ENCODE assay signal across 8 cellular contexts in genomic region chr19:45863840-45864628, GRCh38. TPM values are rescaled to one million over a fixed set of nuclear protein-coding genes. Genes with fewer than 3 reads are reported as not detected.
DNase-seq lines count a peak whose midpoint lies in the region; ATAC-seq, FAIRE-seq and TF ChIP-seq lines count a peak whose summit lies in the region.

FOXA3 (plus strand) TSS chr19:45864326; CDS start chr19:45864457, 131 bp downstream.

- POLR2A ChIA-PET in K562 (lab: Yijun Ruan, JAX): interaction anchor here (0.5 to 2.1 kb wide), 14 partner anchors 9 to 754 kb away, joined by 3 to 11 read pairs (median 4); no protein-coding TSS in a partner anchor

- TF ChIP-seq EP300 in K562 (IDR thresholded peaks at IDR 0.05; ENCODE audit: low read length): peak; percentile 24; the same call in 1 of the 2 replicates

- under 1% methylated on average over 37 of the region's 71 CpGs for WGBS in K562 (ENCODE audit: insufficient coverage, low coverage, missing lambda C conversion rate)

- H3K9me3 ChIP-seq in K562 (replicated peaks; ENCODE audit: control insufficient read depth, insufficient read depth, low read depth, low read length): no peaks in the 10 kb centered on the region
- H3K9me3 ChIP-seq in kidney (ENCODE audit: control insufficient read depth in 1 of 2, low read length in 2 of 2): no peaks in the 10 kb centered on the region

- H3K4me3 ChIP-seq in GM06990 (replicated peaks; ENCODE audit: low read depth, low read length) (peak within 1 kb of the TSS; percentile 61), K562 (peak within 1 kb of the TSS; percentile 95), kidney (ENCODE audit: low read length in 2 of 2) (peak within 1 kb of the TSS; percentile 66 to 78)

- H3K9ac ChIP-seq in K562 (ENCODE audit: insufficient read depth in 1 of 2, low read depth in 2 of 2, low read length in 2 of 2) (peak within 1 kb of the TSS; percentile 71 to 94), kidney (ENCODE audit: low read length in 2 of 2) (peak within 1 kb of the TSS in 1 of 2 donors; percentile 5)

- TF ChIP-seq CTCF in GM06990 (IDR thresholded peaks at IDR 0.05; ENCODE audit: insufficient read depth, low read length, poor library complexity, severe bottlenecking) (peak; percentile 52), K562 (IDR thresholded peaks at IDR 0.05 in 2 of 3, conservative IDR thresholded peaks at IDR 0.05 in 1 of 3; ENCODE audit: insufficient read depth in 2 of 3, low read depth in 1 of 3, low read length in 3 of 3) (peak; percentile 74 to 98 (median 90)), kidney (IDR thresholded peaks at IDR 0.05; ENCODE audit: borderline replicate concordance, extremely low read depth, insufficient read depth) (peak; percentile 62)

- CTCF ChIA-PET in K562 (lab: Yijun Ruan, JAX; ENCODE audit: low intra/inter-chr PET ratio): interaction anchor here (2.7 to 5.5 kb wide), 3 partner anchors 18 to 213 kb away, joined by 6 to 102 read pairs (median 14); partner anchors contain the start of gene IRF2BP1

- H3K36me3 ChIP-seq in GM06990 (ENCODE audit: control insufficient read depth, insufficient read depth, low read length): peaks cover 3% of the 10 kb centered on the region
- H3K36me3 ChIP-seq in K562 (ENCODE audit: control insufficient read depth, insufficient read depth, low read length): peaks cover 23% of the 10 kb centered on the region; the same call in 2 of the 3 replicates
- no peaks in the 10 kb centered on the region for H3K36me3 ChIP-seq in kidney (ENCODE audit: control insufficient read depth in 1 of 2, insufficient read depth in 2 of 2, low read length in 2 of 2)

- ATAC-seq in HG03280 (IDR thresholded peaks at IDR 0.05; ENCODE audit: unreplicated experiment) (peak; percentile 40), SK-N-SH treated with all-trans-retinoic acid at 6 μM for 48 hours (peak; percentile 65), K562 (peak; percentile 86), GM19395 (IDR thresholded peaks at IDR 0.05; ENCODE audit: unreplicated experiment) (no peak), HG02610 (IDR thresholded peaks at IDR 0.05; ENCODE audit: unreplicated experiment) (no peak)

- H3K4me1 ChIP-seq in K562 (replicated peaks in 1 of 2; ENCODE audit: control insufficient read depth in 2 of 2, insufficient read depth in 2 of 2, low read length in 2 of 2) (peaks cover 23 to 45% of the 10 kb centered on the region in 2 experiments), kidney (ENCODE audit: control insufficient read depth in 1 of 2, insufficient read depth in 1 of 2, low read depth in 1 of 2, low read length in 2 of 2) (peaks cover 0 to 10% of the 10 kb centered on the region in 2 donors)

- peak within 1 kb of the TSS; percentile 100 for H3K4me2 ChIP-seq in K562 (ENCODE audit: insufficient read depth, low read length)

- DNase-seq in GM06990 (ENCODE audit: extremely low read depth, insufficient read length): peak; percentile 73
- DNase-seq in K562 (ENCODE audit: extremely low read depth in 1 of 4, low spot score in 3 of 4): peak; percentile 92 to 96 (median 94)
- DNase-seq in kidney: peak; percentile 84
- DNase-seq in stimulated activated CD4-positive, alpha-beta T cell treated with anti-CD3 and anti-CD28 coated beads, Interleukin-2, amount 100 ng/mL, for 48 hours: peak; percentile 52 to 64

- H3K27me3 ChIP-seq in GM06990 (replicated peaks; ENCODE audit: control insufficient read depth, insufficient read depth, low read length) (peaks cover 3% of the 10 kb centered on the region), K562 (ENCODE audit: control insufficient read depth in 2 of 2, insufficient read depth in 2 of 2, low read length in 2 of 2) (no peaks in the 10 kb centered on the region)

- intact Hi-C loops in K562 (cut with micrococcal nuclease): loop anchor here (1.0 kb wide), 2 partner anchors 19 to 38 kb away; partner anchors contain the start of gene MYPOP
- intact Hi-C loops in kidney (cut with DNase I): no loop called here

- peaks cover 54% of the 10 kb centered on the region for H3K79me2 ChIP-seq in K562 (ENCODE audit: control insufficient read depth, insufficient read depth, low read length)

- TF ChIP-seq POLR2A in K562 (conservative IDR thresholded peaks at IDR 0.05): no peak; the same call in 1 of the 2 replicates

- H3K27ac ChIP-seq in K562 (ENCODE audit: extremely low read depth, low read depth, low read length) (peak within 1 kb of the TSS; percentile 48), kidney (ENCODE audit: low read depth in 2 of 2, low read length in 2 of 2) (no peak within 1 kb of the TSS)

- in situ Hi-C loops in K562 (cut with MboI): no loop called here

- H2AFZ ChIP-seq in K562 (ENCODE audit: low read depth, low read length): peak within 1 kb of the TSS; percentile 99

- BruUV-seq in K562 (replicated peaks; lab: Mats Ljungman, UMichigan): no TSS peak

- H3K9me1 ChIP-seq in K562 (ENCODE audit: control insufficient read depth, insufficient read depth, low read length): peaks cover 2% of the 10 kb centered on the region

- H4K20me1 ChIP-seq in K562 (replicated peaks; ENCODE audit: control insufficient read depth, insufficient read depth, low read length): no peaks in the 10 kb centered on the region

- FAIRE-seq in K562 (lab: Jason Lieb, UNC) (no peak), kidney (lab: Jason Lieb, UNC) (no peak)

- peak; percentile 81 to 89 for TF ChIP-seq RAD21 in K562 (CRISPR knock-in tag; conservative IDR thresholded peaks at IDR 0.05 in 1 of 2, IDR thresholded peaks at IDR 0.05 in 1 of 2)

TF ChIP-seq in SK-N-SH treated with all-trans-retinoic acid at 6 μM for 48 hours, 23 proteins besides CTCF, POLR2A, EP300 and RAD21:
- no peak for TF ChIP-seq ISL1 (CRISPR knock-in tag; IDR thresholded peaks at IDR 0.05)

TF ChIP-seq in K562, 482 proteins besides CTCF, POLR2A, EP300 and RAD21 (continues in another document):
- TF ChIP-seq NR4A1 (CRISPR knock-in tag; IDR thresholded peaks at IDR 0.05): no peak
- no peak for TF ChIP-seq NR4A1 (tag; IDR thresholded peaks at IDR 0.05)
- no peak for TF ChIP-seq TCF7 (IDR thresholded peaks at IDR 0.05; ENCODE audit: borderline replicate concordance)
- no peak for TF ChIP-seq HSF4 (CRISPR knock-in tag; IDR thresholded peaks at IDR 0.05; ENCODE audit: borderline replicate concordance)
- TF ChIP-seq HBP1 (CRISPR knock-in tag; IDR thresholded peaks at IDR 0.05): no peak
- no peak for TF ChIP-seq PBX2 (CRISPR knock-in tag; IDR thresholded peaks at IDR 0.05; ENCODE audit: low read depth)
- no peak for TF ChIP-seq PBX2 (tag; conservative IDR thresholded peaks at IDR 0.05; ENCODE audit: low read depth)
- TF ChIP-seq HDAC2 (IDR thresholded peaks at IDR 0.05): peak; percentile 99
- TF ChIP-seq PHB2 (IDR thresholded peaks at IDR 0.05; ENCODE audit: low read depth): no peak

RNA-seq across cellular contexts. Expression of gene FOXA3, which starts in this region (rescaled TPM):
- 4.9 and 12.6 TPM in 2 replicates for total RNA-seq in K562 (2011; cell fraction: chromatin; rRNA removed; ENCODE audit: low replicate concordance)
- total RNA-seq in K562 (2011; cell fraction: nucleolus; rRNA removed): 8.7 and 8.8 TPM in 2 replicates
- 7.4 and 7.8 TPM in 2 replicates for total RNA-seq in K562 (2011; cell fraction: nucleoplasm; rRNA removed)
- 5.5 and 8.9 TPM in 2 replicates for total RNA-seq in K562 (2014; rRNA removed)
- 3.3 and 3.5 TPM in 2 replicates for total RNA-seq in K562 (2014; rRNA removed; fragmentation: Illumina TruSeq; extraction: Trizol)
- total RNA-seq in K562 (2015; rRNA removed; fragmentation: Illumina TruSeq; extraction: Trizol): 3.2 and 3.5 TPM in 2 replicates
- 8.1 and 8.6 TPM in 2 replicates for total RNA-seq in K562 (2021)
- 10.7 and 15.5 TPM in 2 replicates for polyA plus RNA-seq in K562 (2011; rRNA removed)
- polyA plus RNA-seq in K562 (2011; cell fraction: cytosol; rRNA removed): 19.1 and 21.5 TPM in 2 replicates
- 8.5 and 9.2 TPM in 2 replicates for polyA plus RNA-seq in K562 (2011; cell fraction: nucleus; rRNA removed)
- 5.3 and 6.6 TPM in 2 replicates for polyA plus RNA-seq in K562 (2012)
- 4.7 and 6.1 TPM in 2 replicates for polyA plus RNA-seq in K562 (2014; fragmentation: Illumina TruSeq; extraction: Trizol)
- 1 to 10 TPM; 1.3 to 1.5 TPM for polyA plus RNA-seq in K562 (2014; fragmentation: Nextera tagmentation; extraction: Ambion mirVana)
- 5.0 and 6.7 TPM in 2 replicates for polyA plus RNA-seq in K562 (2014; rRNA removed)
- 10.7 and 18.1 TPM in 2 replicates for polyA minus RNA-seq in K562 (2011; rRNA and poly(A)+ RNA removed)
- 4.2 and 7.2 TPM in 2 replicates for polyA minus RNA-seq in K562 (2011; cell fraction: cytosol; rRNA and poly(A)+ RNA removed)
- 3.0 and 3.4 TPM in 2 replicates for polyA minus RNA-seq in K562 (2011; cell fraction: nucleus; rRNA and poly(A)+ RNA removed)
- 3.7 TPM for total RNA-seq in kidney
- polyA plus RNA-seq in kidney (ENCODE audit: insufficient read depth, low read depth, low replicate concordance): 1.8 TPM

Comparison
In these comparisons a context has a peak if more than half of its experiments do, and no peak if none do; other contexts are left out.
1. ATAC-seq: peak in HG03280 (single experiment), SK-N-SH treated with all-trans-retinoic acid at 6 μM for 48 hours (single experiment) and K562 (single experiment); none in GM19395 (single experiment) and HG02610 (single experiment).
2. Peak in every context shown above with its lines, with median percentiles within 50 percentile points of each other: DNase-seq, H3K4me3 ChIP-seq and CTCF ChIP-seq.